Comparison of ENCODE assay signal across 15 cellular contexts in the genomic region with DNA sequence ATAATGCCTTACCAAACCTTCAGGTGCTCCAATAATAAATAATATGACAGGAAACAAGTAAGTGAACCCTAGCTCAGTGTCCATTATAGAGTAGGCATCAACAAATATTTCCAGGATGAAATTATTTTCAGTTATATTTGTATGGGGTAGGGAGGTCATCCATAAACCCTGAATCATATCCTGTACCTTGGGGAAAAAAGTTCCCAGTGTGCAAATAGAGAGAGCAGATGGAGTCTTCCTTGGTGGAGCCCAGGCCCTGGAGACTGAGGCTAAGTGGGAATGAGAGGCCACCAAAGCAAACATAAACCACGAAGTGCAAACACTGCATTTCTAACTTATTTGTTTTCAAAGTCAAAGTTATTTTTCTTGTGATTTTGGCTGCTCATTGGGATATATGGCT. TPM values are rescaled to one million over a fixed set of nuclear protein-coding genes. Genes with fewer than 3 reads are reported as not detected.
DNase-seq lines count a peak whose midpoint lies in the region; ATAC-seq and TF ChIP-seq lines count a peak whose summit lies in the region.
"Had no signal": no experiment of that assay in that cellular context is flagged by ENCODE, and none has a peak within 500 bp of the region (broad histone marks: within the 10 kb centered on the region; RNA-seq: fewer than 3 reads in every experiment).

No MANE protein-coding gene starts in this region.

- H3K27me3 Mint-ChIP-seq in MCF 10A (ENCODE audit: insufficient read depth, unreplicated experiment): no peaks in the 10 kb centered on the region
- H3K27me3 Mint-ChIP-seq in activated T-helper 2 cell treated with anti-CD3 and anti-CD28 coated beads, Interferon-gamma antibody, Interleukin-2, Interleukin-4, amounts not matched to agents 10 μg/mL and 5 μg/mL and 100 μg/mL, durations not matched to agents 14 hours and 24 hours and 36 hours (ENCODE audit: low read depth): no peaks in the 10 kb centered on the region

- H3K9me3 ChIP-seq in mammary epithelial cell (replicated peaks; ENCODE audit: insufficient read depth, low read length): no peaks in the 10 kb centered on the region
- H3K9me3 ChIP-seq: SJSA1 had no signal

- no peak overlapping the region for H2AFZ ChIP-seq in mammary epithelial cell (ENCODE audit: low read depth, low read length)

- no peaks in the 10 kb centered on the region for H3K27me3 ChIP-seq in mammary epithelial cell (ENCODE audit: insufficient read depth, low read length)
- H3K27me3 ChIP-seq: SJSA1 had no signal

- peak overlapping the region; percentile 70 for H3K27ac Mint-ChIP-seq in MCF 10A (ENCODE audit: low read depth, unreplicated experiment)
- peak overlapping the region; percentile 98 for H3K27ac Mint-ChIP-seq in activated T-helper 2 cell treated with anti-CD3 and anti-CD28 coated beads, Interferon-gamma antibody, Interleukin-2, Interleukin-4, amounts not matched to agents 10 μg/mL and 5 μg/mL and 100 μg/mL, durations not matched to agents 14 hours and 24 hours and 36 hours

- no peak overlapping the region for H3K4me3 Mint-ChIP-seq in MCF 10A (ENCODE audit: unreplicated experiment)
- H3K4me3 Mint-ChIP-seq in activated T-helper 2 cell treated with anti-CD3 and anti-CD28 coated beads, Interferon-gamma antibody, Interleukin-2, Interleukin-4, amounts not matched to agents 10 μg/mL and 5 μg/mL and 100 μg/mL, durations not matched to agents 14 hours and 24 hours and 36 hours (ENCODE audit: low read depth): peak overlapping the region; percentile 20

- H3K36me3 ChIP-seq in mammary epithelial cell (ENCODE audit: insufficient read depth, low read length): peaks cover 26% of the 10 kb centered on the region

- peaks cover 37% of the 10 kb centered on the region for H3K4me1 Mint-ChIP-seq in MCF 10A (ENCODE audit: insufficient read depth, unreplicated experiment)
- peaks cover 59% of the 10 kb centered on the region for H3K4me1 Mint-ChIP-seq in activated T-helper 2 cell treated with anti-CD3 and anti-CD28 coated beads, Interferon-gamma antibody, Interleukin-2, Interleukin-4, amounts not matched to agents 10 μg/mL and 5 μg/mL and 100 μg/mL, durations not matched to agents 14 hours and 24 hours and 36 hours (ENCODE audit: low read depth)

- peaks cover 21% of the 10 kb centered on the region for H3K36me3 Mint-ChIP-seq in MCF 10A (ENCODE audit: insufficient read depth, unreplicated experiment)
- H3K36me3 Mint-ChIP-seq in activated T-helper 2 cell treated with anti-CD3 and anti-CD28 coated beads, Interferon-gamma antibody, Interleukin-2, Interleukin-4, amounts not matched to agents 10 μg/mL and 5 μg/mL and 100 μg/mL, durations not matched to agents 14 hours and 24 hours and 36 hours (ENCODE audit: low read depth): peaks cover 81% of the 10 kb centered on the region

- in situ Hi-C loops in mammary epithelial cell (cut with MboI; ENCODE audit: low sequenced_read_pairs in 2 of 2): no loop called here
- in situ Hi-C loops in G401 (cut with HindIII; ENCODE audit: low sequenced_read_pairs): no loop called here

- POLR2A ChIA-PET in MCF 10A (lab: Yijun Ruan, JAX): interaction anchor here (0.9 to 1.1 kb wide), 2 partner anchors 11 to 13 kb away, joined by 3 read pairs; no protein-coding TSS in a partner anchor

- no peak for ATAC-seq in GM21528 (IDR thresholded peaks at IDR 0.05; ENCODE audit: low FRiP score, unreplicated experiment)
- ATAC-seq: left cardiac atrium had no signal

- no peaks in the 10 kb centered on the region for H4K20me1 ChIP-seq in mammary epithelial cell (ENCODE audit: insufficient read depth, low read length)

- BruUV-seq in MCF 10A (replicated peaks; lab: Mats Ljungman, UMichigan) (no TSS peak), mammary epithelial cell (replicated peaks; lab: Mats Ljungman, UMichigan) (no TSS peak)

- peaks cover 16% of the 10 kb centered on the region for H3K79me2 ChIP-seq in mammary epithelial cell (ENCODE audit: insufficient read depth, low read length)

- no peak overlapping the region for H3K4me2 ChIP-seq in mammary epithelial cell (ENCODE audit: insufficient read depth, low read depth, low read length)

- dilution Hi-C loops in mammary epithelial cell (cut with HindIII; ENCODE audit: low sequenced_read_pairs): no loop called here

- no peak overlapping the region for H3K4me3 ChIP-seq in mammary epithelial cell (replicated peaks in 1 of 3; ENCODE audit: insufficient read depth in 1 of 3, low read depth in 2 of 3, low read length in 3 of 3)
- H3K4me3 ChIP-seq: SJSA1 had no signal

- intact Hi-C loops in MCF 10A (cut with micrococcal nuclease): no loop called here
- intact Hi-C loops in mammary epithelial cell (cut with micrococcal nuclease): no loop called here
- intact Hi-C loops in activated T-helper 2 cell treated with anti-CD3 and anti-CD28 coated beads, Interferon-gamma antibody, Interleukin-2, Interleukin-4, amounts not matched to agents 10 μg/mL and 5 μg/mL and 100 μg/mL, durations not matched to agents 14 hours and 24 hours and 36 hours (cut with micrococcal nuclease): loop anchor here (5.0 kb wide), 1 partner anchor 35 kb away; no protein-coding TSS in a partner anchor

- H3K9ac ChIP-seq in mammary epithelial cell (ENCODE audit: insufficient read depth, low read length): no peak overlapping the region

- WGBS in mammary epithelial cell (ENCODE audit: low coverage, missing lambda C conversion rate): 100% methylated on average over 1 of the region's 1 CpG

- DNase-seq in MCF 10A (ENCODE audit: unreplicated experiment) (no peak), mammary epithelial cell (no peak), lung microvascular endothelial cell (ENCODE audit: low read depth in 2 of 2) (peak; percentile 57 to 72), G401 (ENCODE audit: low spot score) (no peak), putamen (ENCODE audit: low spot score) (no peak), OCI-M2 (lab: John Stamatoyannopoulos, UW; ENCODE audit: unreplicated experiment) (no peak)
- DNase-seq in activated T-helper 2 cell treated with anti-CD3 and anti-CD28 coated beads, Interferon-gamma antibody, Interleukin-2, Interleukin-4, amounts not matched to agents 10 μg/mL and 5 μg/mL and 100 μg/mL, durations not matched to agents 14 hours and 24 hours and 36 hours (ENCODE audit: low spot score): no peak
- DNase-seq: amygdala, GDM1, IMR-90, left cardiac atrium, NCI-H2029 had no signal

- H3K4me1 ChIP-seq in mammary epithelial cell (ENCODE audit: insufficient read depth, low read length): peaks cover 33% of the 10 kb centered on the region

- H3K27ac ChIP-seq in mammary epithelial cell (ENCODE audit: insufficient read depth, low read depth, low read length): no peak overlapping the region
- H3K27ac ChIP-seq: SJSA1 had no signal

- CTCF ChIA-PET in MCF 10A (lab: Yijun Ruan, JAX) (no interaction called here), mammary epithelial cell (lab: Charles Lee; ENCODE audit: low non-redundant PET) (no interaction called here)

- H3K9me3 Mint-ChIP-seq in MCF 10A (ENCODE audit: unreplicated experiment): no peaks in the 10 kb centered on the region
- no peaks in the 10 kb centered on the region for H3K9me3 Mint-ChIP-seq in activated T-helper 2 cell treated with anti-CD3 and anti-CD28 coated beads, Interferon-gamma antibody, Interleukin-2, Interleukin-4, amounts not matched to agents 10 μg/mL and 5 μg/mL and 100 μg/mL, durations not matched to agents 14 hours and 24 hours and 36 hours

- no peak for TF ChIP-seq CTCF in MCF 10A (IDR thresholded peaks at IDR 0.05; ENCODE audit: unreplicated experiment)
- TF ChIP-seq CTCF in mammary epithelial cell (conservative IDR thresholded peaks at IDR 0.05 in 1 of 2, IDR thresholded peaks at IDR 0.05 in 1 of 2; ENCODE audit: extremely low read depth in 1 of 2, insufficient read depth in 1 of 2, low read depth in 1 of 2, low read length in 2 of 2): no peak

RNA-seq across cellular contexts. Expression of gene ERP27, which starts 8.5 kb away (rescaled TPM):
- not detected in 2 replicates for total RNA-seq in MCF 10A (2022)
- total RNA-seq in mammary epithelial cell: not detected
- 0.12 TPM for polyA plus RNA-seq in mammary epithelial cell
- not detected for polyA minus RNA-seq in mammary epithelial cell
- 3.2 and 4.7 TPM in 2 replicates for total RNA-seq in activated T-helper 2 cell treated with anti-CD3 and anti-CD28 coated beads, Interferon-gamma antibody, Interleukin-2, Interleukin-4, amounts not matched to agents 10 μg/mL and 5 μg/mL and 100 μg/mL, durations not matched to agents 14 hours and 24 hours and 36 hours
- 0.22 TPM in 1 of 2 replicates, not detected in the other for total RNA-seq in lung microvascular endothelial cell
- total RNA-seq in G401 (2014; rRNA removed; shearing (Covaris generic)): not detected in 2 replicates
- total RNA-seq: glomerular endothelial cell, IMR-90, SJSA1 had no signal
- polyA plus RNA-seq: IMR-90 had no signal

RNA-seq across cellular contexts. Expression of gene ARHGDIB, which starts 14.5 kb away (rescaled TPM):
- 2.3 and 7.7 TPM in 2 replicates for total RNA-seq in MCF 10A (2022)
- 10 to 100 TPM in 1 of 2 donors, 1 to 10 TPM in 1; 5.0 to 24.0 TPM for total RNA-seq in mammary epithelial cell
- 231 TPM for polyA plus RNA-seq in mammary epithelial cell
- polyA minus RNA-seq in mammary epithelial cell: 214 TPM
- total RNA-seq in activated T-helper 2 cell treated with anti-CD3 and anti-CD28 coated beads, Interferon-gamma antibody, Interleukin-2, Interleukin-4, amounts not matched to agents 10 μg/mL and 5 μg/mL and 100 μg/mL, durations not matched to agents 14 hours and 24 hours and 36 hours: 535 and 561 TPM in 2 replicates
- 8.9 and 93.7 TPM in 2 replicates for total RNA-seq in lung microvascular endothelial cell
- not detected in 2 replicates for total RNA-seq in G401 (2014; rRNA removed; shearing (Covaris generic))

RNA-seq across cellular contexts. Expression of gene PDE6H, which starts 26.0 kb away (rescaled TPM):
- not detected in 2 replicates for total RNA-seq in MCF 10A (2022)
- total RNA-seq in mammary epithelial cell: not detected
- polyA plus RNA-seq in mammary epithelial cell: not detected
- not detected for polyA minus RNA-seq in mammary epithelial cell
- total RNA-seq in activated T-helper 2 cell treated with anti-CD3 and anti-CD28 coated beads, Interferon-gamma antibody, Interleukin-2, Interleukin-4, amounts not matched to agents 10 μg/mL and 5 μg/mL and 100 μg/mL, durations not matched to agents 14 hours and 24 hours and 36 hours: not detected in 2 replicates
- not detected in 2 replicates for total RNA-seq in lung microvascular endothelial cell
- not detected in 2 replicates for total RNA-seq in G401 (2014; rRNA removed; shearing (Covaris generic))
- total RNA-seq: glomerular endothelial cell, IMR-90, left cardiac atrium, SJSA1 had no signal
- polyA plus RNA-seq: IMR-90 had no signal

Comparison
In these comparisons a context has a peak if more than half of its experiments do, and no peak if none do; other contexts are left out.
1. DNase-seq: peak in lung microvascular endothelial cell (2 of 2); none in MCF 10A (single experiment), mammary epithelial cell (single experiment), activated T-helper 2 cell treated with anti-CD3 and anti-CD28 coated beads, Interferon-gamma antibody, Interleukin-2, Interleukin-4, amounts not matched to agents 10 μg/mL and 5 μg/mL and 100 μg/mL, durations not matched to agents 14 hours and 24 hours and 36 hours (single experiment), G401 (single experiment), putamen (single experiment) and OCI-M2 (single experiment).